Comparison of ENCODE assay signal across 7 cellular contexts in the genomic region with DNA sequence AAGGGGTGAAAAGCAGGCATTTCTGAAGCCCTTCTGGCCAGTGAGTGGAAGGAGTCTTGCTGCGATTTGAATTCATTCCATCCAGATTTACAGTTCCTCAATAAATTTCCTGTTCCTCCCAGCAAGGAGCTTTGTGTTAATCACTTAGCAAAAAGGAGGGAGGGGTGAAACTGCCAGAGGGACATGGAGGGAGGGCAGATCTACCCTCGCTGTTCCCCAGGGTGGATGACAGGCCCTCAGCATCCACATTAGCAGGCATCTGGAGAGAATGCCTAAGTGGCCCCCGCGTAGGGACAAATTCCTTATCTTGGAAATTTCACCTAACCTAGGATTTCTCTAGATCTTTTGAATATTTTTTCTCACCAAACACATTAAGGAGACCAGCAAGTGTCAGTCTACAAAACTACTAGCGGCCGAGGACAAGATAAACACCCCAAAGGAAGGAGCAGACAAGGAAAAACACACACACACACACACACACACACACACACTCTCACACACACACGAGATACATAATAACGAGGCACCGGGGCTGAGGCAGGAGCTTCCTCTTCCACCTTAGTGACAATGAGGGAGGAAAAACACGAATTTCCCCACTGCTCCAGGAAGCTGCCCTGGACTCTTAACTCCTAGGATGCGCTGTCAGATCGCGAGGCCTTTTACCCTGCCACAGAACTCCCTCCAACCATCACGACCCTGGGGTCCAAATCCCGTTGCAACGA. TPM values are rescaled to one million over a fixed set of nuclear protein-coding genes. Genes with fewer than 3 reads are reported as not detected.
A peak's percentile ranks its signal among the peaks of the same experiment; 100 is the strongest.
DNase-seq lines count a peak whose midpoint lies in the region; ATAC-seq and TF ChIP-seq lines count a peak whose summit lies in the region.

No MANE protein-coding gene starts in this region.

- peak overlapping the region; percentile 92 for H3K4me3 Mint-ChIP-seq in memory B cell

- intact Hi-C loops in colonic mucosa (cut with DNase I), result no loop called here
- intact Hi-C loops in vagina (cut with DNase I), result no loop called here

- no peaks in the 10 kb centered on the region for H3K27me3 Mint-ChIP-seq in memory B cell

- H3K9me3 Mint-ChIP-seq in memory B cell, result no peaks in the 10 kb centered on the region

- no peak overlapping the region for H3K27ac ChIP-seq in OCI-LY1 (ENCODE audit: low read depth, low read length, poor library complexity, severe bottlenecking)
- H3K27ac ChIP-seq in colonic mucosa, result peak overlapping the region; percentile 96
- peak overlapping the region; percentile 99 for H3K27ac ChIP-seq in vagina

- H3K9me3 ChIP-seq in OCI-LY1 (ENCODE audit: low read length) (no peaks in the 10 kb centered on the region), colonic mucosa (no peaks in the 10 kb centered on the region), vagina (no peaks in the 10 kb centered on the region)

- H3K4me1 ChIP-seq in OCI-LY1 (ENCODE audit: insufficient read depth, low read length, severe bottlenecking) (peaks cover 21% of the 10 kb centered on the region), colonic mucosa (peaks cover 7% of the 10 kb centered on the region), vagina (peaks cover 53% of the 10 kb centered on the region)

- no peak overlapping the region for H2AFZ ChIP-seq in OCI-LY1 (ENCODE audit: low read length)

- peak overlapping the region; percentile 91 for H3K27ac Mint-ChIP-seq in memory B cell

- H3F3A ChIP-seq in OCI-LY1 (ENCODE audit: insufficient read depth, low read length), result peaks cover 7% of the 10 kb centered on the region; the same call in 1 of the 2 replicates

- peaks cover 28% of the 10 kb centered on the region for H3K4me1 Mint-ChIP-seq in memory B cell

- H3K4me3 ChIP-seq in GM12875 (ENCODE audit: low read depth, low read length) (peak overlapping the region; percentile 96), OCI-LY1 (ENCODE audit: low read depth, low read length, poor library complexity, severe bottlenecking) (peak overlapping the region; percentile 78), colonic mucosa (peak overlapping the region; percentile 78), vagina (peak overlapping the region; percentile 96 to 99)

- peaks cover 20% of the 10 kb centered on the region for H3K36me3 Mint-ChIP-seq in memory B cell

- TF ChIP-seq POLR2A in vagina (IDR thresholded peaks at IDR 0.05), result no peak

- peaks cover 14% of the 10 kb centered on the region; the same call in 1 of the 2 replicates for H3K79me2 ChIP-seq in OCI-LY1 (ENCODE audit: insufficient read depth, low read length)

- TF ChIP-seq CTCF in GM12875 (IDR thresholded peaks at IDR 0.05; ENCODE audit: borderline replicate concordance, insufficient read depth, low read depth, low read length) (no peak), OCI-LY1 (IDR thresholded peaks at IDR 0.05; ENCODE audit: low read length) (no peak), colonic mucosa (IDR thresholded peaks at IDR 0.05) (no peak), vagina (IDR thresholded peaks at IDR 0.05) (no peak)

- peaks cover 39% of the 10 kb centered on the region for H3K36me3 ChIP-seq in OCI-LY1 (ENCODE audit: insufficient read depth, low read length)
- H3K36me3 ChIP-seq in colonic mucosa, result peaks cover 20% of the 10 kb centered on the region
- H3K36me3 ChIP-seq in vagina, result peaks cover 9 to 38% of the 10 kb centered on the region in 2 donors

- H3K9ac ChIP-seq in OCI-LY1 (ENCODE audit: low read length) (peak overlapping the region; percentile 83), colonic mucosa (ENCODE audit: low read depth in 2 of 2, low read length in 2 of 2) (peak overlapping the region; percentile 93 to 100)

- ATAC-seq in memory B cell (ENCODE audit: low read depth), result no peak

- H3K27me3 ChIP-seq in OCI-LY1 (ENCODE audit: insufficient read depth, low read length), result no peaks in the 10 kb centered on the region
- H3K27me3 ChIP-seq in colonic mucosa, result no peaks in the 10 kb centered on the region
- no peaks in the 10 kb centered on the region for H3K27me3 ChIP-seq in vagina

- DNase-seq in colonic mucosa (peak; percentile 31), memory B cell (ENCODE audit: low spot score in 2 of 2) (no peak), vagina (ENCODE audit: extremely low spot score in 2 of 2) (no peak), HuH-7.5 (ENCODE audit: low spot score) (no peak)
- DNase-seq in activated effector memory CD4-positive, alpha-beta T cell treated with Interleukin-2 at 50 U/mL for 16 hours, result no peak

- H4K20me1 ChIP-seq in OCI-LY1 (ENCODE audit: insufficient read depth, low read length), result no peaks in the 10 kb centered on the region

- H3K9me2 ChIP-seq in OCI-LY1 (ENCODE audit: low read depth, low read length), result no peaks in the 10 kb centered on the region

- peak overlapping the region; percentile 80 for H3K4me2 ChIP-seq in OCI-LY1 (ENCODE audit: low read length)

RNA-seq across cellular contexts. Expression of a gene that starts 1.0 kb away (rescaled TPM):
- total RNA-seq in colonic mucosa (10 to 100 TPM; 20.7 to 38.7 TPM), vagina (37.3 TPM)

RNA-seq across cellular contexts. Expression of a gene that starts 37.6 kb away (rescaled TPM):
- total RNA-seq in colonic mucosa (not detected), vagina (not detected)
